Comparison of ENCODE assay signal across 11 cellular contexts in the genomic region with DNA sequence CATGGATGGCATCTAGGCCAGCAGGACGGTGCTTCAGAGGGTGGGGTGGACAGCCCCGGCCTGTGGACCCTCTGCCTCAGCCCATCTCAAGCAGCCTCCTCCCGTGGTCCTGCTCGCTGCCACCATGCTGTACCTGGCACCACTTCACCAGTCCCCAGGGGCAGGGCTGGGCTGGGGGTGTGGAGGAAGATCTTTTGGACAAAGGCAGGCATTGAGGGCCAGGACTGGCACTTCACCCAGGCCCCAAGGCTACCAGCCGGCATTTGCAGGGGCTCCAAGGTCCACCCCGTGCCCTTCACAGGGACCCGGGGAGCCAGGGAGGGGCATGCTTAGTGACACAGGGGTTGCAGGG. TPM values are rescaled to one million over a fixed set of nuclear protein-coding genes. Genes with fewer than 3 reads are reported as not detected.
DNase-seq lines count a peak whose midpoint lies in the region; ATAC-seq, FAIRE-seq and TF ChIP-seq lines count a peak whose summit lies in the region.
"Had no signal": no experiment of that assay in that cellular context is flagged by ENCODE, and none has a peak within 500 bp of the region (broad histone marks: within the 10 kb centered on the region; RNA-seq: fewer than 3 reads in every experiment).

No MANE protein-coding gene starts in this region.

- H3K9me3 Mint-ChIP-seq in activated T-helper 17 cell treated with anti-CD3 and anti-CD28 coated beads, Interleukin-2, amount 50 U/mL, for 72 hours, result no peaks in the 10 kb centered on the region
- H3K9me3 Mint-ChIP-seq in activated naive CD4-positive, alpha-beta T cell treated with anti-CD3 and anti-CD28 coated beads, Interleukin-2, amount 50 U/mL, for 72 hours, result no peaks in the 10 kb centered on the region

- TF ChIP-seq CTCF in left ventricle myocardium inferior (IDR thresholded peaks at IDR 0.05; ENCODE audit: borderline replicate concordance), result no peak
- no peak for TF ChIP-seq CTCF in keratinocyte (optimal IDR thresholded peaks at IDR 0.05 in 1 of 3, IDR thresholded peaks at IDR 0.05 in 1 of 3, conservative IDR thresholded peaks at IDR 0.05 in 1 of 3; ENCODE audit: extremely low read depth in 1 of 3, insufficient read depth in 2 of 3, low read length in 3 of 3)

- H4K20me1 ChIP-seq in keratinocyte (ENCODE audit: control insufficient read depth, extremely low read depth, insufficient read depth, low read length), result no peaks in the 10 kb centered on the region

- no peaks in the 10 kb centered on the region for H3K4me1 Mint-ChIP-seq in activated T-helper 17 cell treated with anti-CD3 and anti-CD28 coated beads, Interleukin-2, amount 50 U/mL, for 72 hours

- H3K9me3 ChIP-seq in left ventricle myocardium inferior (replicated peaks) (no peaks in the 10 kb centered on the region), keratinocyte (ENCODE audit: control insufficient read depth, low read depth, low read length) (peaks cover 2% of the 10 kb centered on the region)
- H3K9me3 ChIP-seq: SJSA1 had no signal

- no peak overlapping the region for H3K4me3 Mint-ChIP-seq in activated T-helper 17 cell treated with anti-CD3 and anti-CD28 coated beads, Interleukin-2, amount 50 U/mL, for 72 hours
- H3K4me3 Mint-ChIP-seq: neural progenitor cell had no signal

- H3K36me3 Mint-ChIP-seq in activated T-helper 17 cell treated with anti-CD3 and anti-CD28 coated beads, Interleukin-2, amount 50 U/mL, for 72 hours (ENCODE audit: low read depth), result no peaks in the 10 kb centered on the region
- no peaks in the 10 kb centered on the region for H3K36me3 Mint-ChIP-seq in activated naive CD4-positive, alpha-beta T cell treated with anti-CD3 and anti-CD28 coated beads, Interleukin-2, amount 50 U/mL, for 72 hours
- H3K36me3 Mint-ChIP-seq: neural progenitor cell had no signal

- no peaks in the 10 kb centered on the region for H3K36me3 ChIP-seq in left ventricle myocardium inferior
- H3K36me3 ChIP-seq in keratinocyte (ENCODE audit: control insufficient read depth in 2 of 2, extremely low read depth in 1 of 2, insufficient read depth in 2 of 2, low read length in 2 of 2), result peaks cover 0 to 2% of the 10 kb centered on the region in 2 experiments
- H3K36me3 ChIP-seq: neural progenitor cell, SJSA1 had no signal

- H3K4me2 ChIP-seq in keratinocyte (ENCODE audit: control insufficient read depth, extremely low read depth, insufficient read depth, low read depth, low read length), result peak overlapping the region; percentile 67
- H3K4me2 ChIP-seq: neural progenitor cell had no signal

- no peaks in the 10 kb centered on the region for H3K9me1 ChIP-seq in keratinocyte (ENCODE audit: control insufficient read depth, extremely low read depth, insufficient read depth, low read length)

- H3K27ac ChIP-seq in left ventricle myocardium inferior (replicated peaks) (peak overlapping the region; percentile 56), keratinocyte (ENCODE audit: control insufficient read depth, insufficient read depth, low read length) (no peak overlapping the region)
- H3K27ac ChIP-seq: neural progenitor cell, SJSA1 had no signal

- FAIRE-seq in keratinocyte (lab: Jason Lieb, UNC), result no peak
- FAIRE-seq: GM12878 had no signal

- intact Hi-C loops in left ventricle myocardium inferior (cut with micrococcal nuclease), result loop anchor here (5.0 kb wide), 1 partner anchor 188 kb away; no protein-coding TSS in a partner anchor
- intact Hi-C loops in left cardiac atrium (cut with DNase I), result loop anchor here (5.0 kb wide), 2 partner anchors 188 to 193 kb away; no protein-coding TSS in a partner anchor

- no peak overlapping the region for H3K27ac Mint-ChIP-seq in activated T-helper 17 cell treated with anti-CD3 and anti-CD28 coated beads, Interleukin-2, amount 50 U/mL, for 72 hours
- H3K27ac Mint-ChIP-seq in activated naive CD4-positive, alpha-beta T cell treated with anti-CD3 and anti-CD28 coated beads, Interleukin-2, amount 50 U/mL, for 72 hours, result no peak overlapping the region
- H3K27ac Mint-ChIP-seq: neural progenitor cell had no signal

- peaks cover 22% of the 10 kb centered on the region for H3K4me1 ChIP-seq in left ventricle myocardium inferior
- H3K4me1 ChIP-seq in keratinocyte (ENCODE audit: control insufficient read depth, extremely low read depth, insufficient read depth, low read length), result peaks cover 13% of the 10 kb centered on the region
- H3K4me1 ChIP-seq: neural progenitor cell had no signal

- DNase-seq in left ventricle myocardium inferior (no peak), left cardiac atrium (no peak), keratinocyte (ENCODE audit: low read depth, low spot score) (no peak), hippocampal formation (lab: John Stamatoyannopoulos, UW) (no peak)
- DNase-seq in activated naive CD4-positive, alpha-beta T cell treated with anti-CD3 and anti-CD28 coated beads, Interleukin-2, amount 50 U/mL, for 72 hours (ENCODE audit: low spot score in 2 of 2), result no peak
- DNase-seq: activated CD4-positive, alpha-beta T cell treated with anti-CD3 and anti-CD28 coated beads, Interleukin-2, amount 50 U/mL, for 48 hours; NCI-H146 had no signal

- peaks cover 2% of the 10 kb centered on the region for H3K79me2 ChIP-seq in keratinocyte (ENCODE audit: control insufficient read depth, insufficient read depth, low read length)

- dilution Hi-C loops in keratinocyte (cut with MboI; ENCODE audit: extremely low pct_ligation_motif_present, low sequenced_read_pairs), result no loop called here

- no peak overlapping the region for H3K9ac ChIP-seq in keratinocyte (ENCODE audit: control insufficient read depth, extremely low read depth, insufficient read depth, low read length)
- H3K9ac ChIP-seq: neural progenitor cell had no signal

- ATAC-seq in left cardiac atrium, result no peak
- no peak for ATAC-seq in activated T-helper 17 cell treated with anti-CD3 and anti-CD28 coated beads, Interleukin-2, amount 50 U/mL, for 72 hours (replicated peaks)
- no peak for ATAC-seq in activated naive CD4-positive, alpha-beta T cell treated with anti-CD3 and anti-CD28 coated beads, Interleukin-2, amount 50 U/mL, for 72 hours

- no peak overlapping the region for H2AFZ ChIP-seq in keratinocyte (ENCODE audit: control insufficient read depth, low read length)
- H2AFZ ChIP-seq: neural progenitor cell had no signal

- H3K4me3 ChIP-seq in left ventricle myocardium inferior (peak overlapping the region; percentile 41), keratinocyte (ENCODE audit: control insufficient read depth in 2 of 3, extremely low read depth in 1 of 3, insufficient read depth in 2 of 3, low read depth in 1 of 3, low read length in 3 of 3) (peak overlapping the region in 2 of 3 experiments; percentile 46 to 57)
- H3K4me3 ChIP-seq: GM12878, neural progenitor cell had no signal

- H3K27me3 ChIP-seq in left ventricle myocardium inferior (ENCODE audit: low read depth) (no peaks in the 10 kb centered on the region), keratinocyte (ENCODE audit: control insufficient read depth, extremely low read depth, insufficient read depth, low read length) (no peaks in the 10 kb centered on the region)
- H3K27me3 ChIP-seq: neural progenitor cell, SJSA1 had no signal

- H3K27me3 Mint-ChIP-seq in activated T-helper 17 cell treated with anti-CD3 and anti-CD28 coated beads, Interleukin-2, amount 50 U/mL, for 72 hours, result no peaks in the 10 kb centered on the region

RNA-seq across cellular contexts. Expression of a gene that starts 0.7 kb away (rescaled TPM):
- total RNA-seq in left ventricle myocardium inferior (2.9 TPM), left cardiac atrium (1 to 10 TPM; 5.9 to 7.1 TPM)
- polyA plus RNA-seq in keratinocyte, result 7.2 to 14.4 TPM (median 8.6 TPM) in 3 replicates
- polyA plus RNA-seq in keratinocyte (2011; ENCODE audit: low read depth), result 8.8 TPM
- 1.8 and 3.8 TPM in 2 replicates for polyA plus RNA-seq in keratinocyte (2011; cell fraction: cytosol; rRNA removed)
- polyA plus RNA-seq in keratinocyte (2011; cell fraction: nucleus; rRNA removed), result 41.3 and 62.6 TPM in 2 replicates
- polyA plus RNA-seq in keratinocyte (2012; ENCODE audit: low replicate concordance), result 8.4 and 10.0 TPM in 2 replicates
- 15.3 to 21.0 TPM (median 19.4 TPM) in 3 replicates for polyA minus RNA-seq in keratinocyte
- 9.6 TPM for polyA minus RNA-seq in keratinocyte (2011; cell fraction: cytosol; rRNA and poly(A)+ RNA removed)
- 20.2 TPM in 2 replicates for polyA minus RNA-seq in keratinocyte (2011; cell fraction: nucleus; rRNA and poly(A)+ RNA removed)
- 1 to 10 TPM in 1 of 2 donors, under 1 TPM in 1; 0.45 to 7.9 TPM for total RNA-seq in activated T-helper 17 cell treated with anti-CD3 and anti-CD28 coated beads, Interleukin-2, amount 50 U/mL, for 72 hours
- total RNA-seq in activated naive CD4-positive, alpha-beta T cell treated with anti-CD3 and anti-CD28 coated beads, Interleukin-2, amount 50 U/mL, for 72 hours, result 1 to 10 TPM; 1.5 to 3.2 TPM

RNA-seq across cellular contexts. Expression of a gene that starts 16.1 kb away (rescaled TPM):
- total RNA-seq in left ventricle myocardium inferior, result 52.8 TPM
- total RNA-seq in left cardiac atrium, result 10 to 100 TPM; 24.1 to 25.8 TPM
- 0.08 to 0.21 TPM (median 0.10 TPM) in 3 replicates for polyA plus RNA-seq in keratinocyte
- polyA plus RNA-seq in keratinocyte (2011; ENCODE audit: low read depth), result not detected
- polyA plus RNA-seq in keratinocyte (2011; cell fraction: cytosol; rRNA removed), result 0.05 TPM in 2 replicates
- polyA plus RNA-seq in keratinocyte (2011; cell fraction: nucleus; rRNA removed), result 0.44 and 0.57 TPM in 2 replicates
- 0.08 and 0.51 TPM in 2 replicates for polyA plus RNA-seq in keratinocyte (2012; ENCODE audit: low replicate concordance)
- not detected in 3 replicates for polyA minus RNA-seq in keratinocyte
- polyA minus RNA-seq in keratinocyte (2011; cell fraction: cytosol; rRNA and poly(A)+ RNA removed), result not detected
- polyA minus RNA-seq in keratinocyte (2011; cell fraction: nucleus; rRNA and poly(A)+ RNA removed), result 0.23 TPM in 1 of 2 replicates, not detected in the other
- total RNA-seq in activated T-helper 17 cell treated with anti-CD3 and anti-CD28 coated beads, Interleukin-2, amount 50 U/mL, for 72 hours, result not detected
- not detected for total RNA-seq in activated naive CD4-positive, alpha-beta T cell treated with anti-CD3 and anti-CD28 coated beads, Interleukin-2, amount 50 U/mL, for 72 hours
- total RNA-seq: GM12878, SJSA1 had no signal

RNA-seq across cellular contexts. Expression of a gene that starts 29.4 kb away (rescaled TPM):
- 72.5 TPM for total RNA-seq in left ventricle myocardium inferior
- 10 to 100 TPM; 56.4 to 68.4 TPM for total RNA-seq in left cardiac atrium
- polyA plus RNA-seq in keratinocyte, result 44.7 to 73.5 TPM (median 45.8 TPM) in 3 replicates
- 21.8 TPM for polyA plus RNA-seq in keratinocyte (2011; ENCODE audit: low read depth)
- polyA plus RNA-seq in keratinocyte (2011; cell fraction: cytosol; rRNA removed), result 35.4 and 55.3 TPM in 2 replicates
- 46.4 and 59.8 TPM in 2 replicates for polyA plus RNA-seq in keratinocyte (2011; cell fraction: nucleus; rRNA removed)
- polyA plus RNA-seq in keratinocyte (2012; ENCODE audit: low replicate concordance), result 36.8 and 58.9 TPM in 2 replicates
- polyA minus RNA-seq in keratinocyte, result 66.7 to 139 TPM (median 87.4 TPM) in 3 replicates
- polyA minus RNA-seq in keratinocyte (2011; cell fraction: cytosol; rRNA and poly(A)+ RNA removed), result 52.2 TPM
- 17.5 and 29.0 TPM in 2 replicates for polyA minus RNA-seq in keratinocyte (2011; cell fraction: nucleus; rRNA and poly(A)+ RNA removed)
- total RNA-seq in activated T-helper 17 cell treated with anti-CD3 and anti-CD28 coated beads, Interleukin-2, amount 50 U/mL, for 72 hours, result 10 to 100 TPM; 62.0 to 82.2 TPM
- 10 to 100 TPM; 60.8 to 81.7 TPM for total RNA-seq in activated naive CD4-positive, alpha-beta T cell treated with anti-CD3 and anti-CD28 coated beads, Interleukin-2, amount 50 U/mL, for 72 hours

RNA-seq across cellular contexts. Expression of a gene that starts 29.7 kb away (rescaled TPM):
- total RNA-seq in left ventricle myocardium inferior (123 TPM), left cardiac atrium (100 to 1,000 TPM; 180 to 183 TPM)
- polyA plus RNA-seq in keratinocyte, result 187 to 320 TPM (median 209 TPM) in 3 replicates
- 23.4 TPM for polyA plus RNA-seq in keratinocyte (2011; ENCODE audit: low read depth)
- polyA plus RNA-seq in keratinocyte (2011; cell fraction: cytosol; rRNA removed), result 156 and 243 TPM in 2 replicates
- 143 and 152 TPM in 2 replicates for polyA plus RNA-seq in keratinocyte (2011; cell fraction: nucleus; rRNA removed)
- polyA plus RNA-seq in keratinocyte (2012; ENCODE audit: low replicate concordance), result 248 and 255 TPM in 2 replicates
- polyA minus RNA-seq in keratinocyte, result 130 to 283 TPM (median 137 TPM) in 3 replicates
- polyA minus RNA-seq in keratinocyte (2011; cell fraction: cytosol; rRNA and poly(A)+ RNA removed), result 468 TPM
- polyA minus RNA-seq in keratinocyte (2011; cell fraction: nucleus; rRNA and poly(A)+ RNA removed), result 42.7 and 49.4 TPM in 2 replicates
- 100 to 1,000 TPM; 150 to 152 TPM for total RNA-seq in activated T-helper 17 cell treated with anti-CD3 and anti-CD28 coated beads, Interleukin-2, amount 50 U/mL, for 72 hours
- total RNA-seq in activated naive CD4-positive, alpha-beta T cell treated with anti-CD3 and anti-CD28 coated beads, Interleukin-2, amount 50 U/mL, for 72 hours, result 100 to 1,000 TPM; 142 to 156 TPM

RNA-seq across cellular contexts. Expression of a gene that starts 40.1 kb away (rescaled TPM):
- total RNA-seq in left ventricle myocardium inferior (16.0 TPM), left cardiac atrium (10 to 100 TPM; 11.5 to 15.0 TPM)
- polyA plus RNA-seq in keratinocyte, result 0.81 to 2.0 TPM (median 0.86 TPM) in 3 replicates
- 0.32 TPM for polyA plus RNA-seq in keratinocyte (2011; ENCODE audit: low read depth)
- 0.78 and 1.8 TPM in 2 replicates for polyA plus RNA-seq in keratinocyte (2011; cell fraction: cytosol; rRNA removed)
- 3.2 TPM in 2 replicates for polyA plus RNA-seq in keratinocyte (2011; cell fraction: nucleus; rRNA removed)
- 1.3 and 3.9 TPM in 2 replicates for polyA plus RNA-seq in keratinocyte (2012; ENCODE audit: low replicate concordance)
- 2.1 to 6.0 TPM (median 2.9 TPM) in 3 replicates for polyA minus RNA-seq in keratinocyte
- polyA minus RNA-seq in keratinocyte (2011; cell fraction: cytosol; rRNA and poly(A)+ RNA removed), result 3.5 TPM
- polyA minus RNA-seq in keratinocyte (2011; cell fraction: nucleus; rRNA and poly(A)+ RNA removed), result 4.3 and 7.4 TPM in 2 replicates
- 1 to 10 TPM; 6.7 to 9.4 TPM for total RNA-seq in activated T-helper 17 cell treated with anti-CD3 and anti-CD28 coated beads, Interleukin-2, amount 50 U/mL, for 72 hours
- 1 to 10 TPM; 5.6 to 6.7 TPM for total RNA-seq in activated naive CD4-positive, alpha-beta T cell treated with anti-CD3 and anti-CD28 coated beads, Interleukin-2, amount 50 U/mL, for 72 hours

Comparison
In these comparisons a context has a peak if more than half of its experiments do, and no peak if none do; other contexts are left out.
1. RNA of a gene that starts 16.1 kb away (total RNA-seq): 52.8 TPM in left ventricle myocardium inferior (single experiment) and 24.1 to 25.8 TPM in left cardiac atrium; not detected in activated T-helper 17 cell treated with anti-CD3 and anti-CD28 coated beads, Interleukin-2, amount 50 U/mL, for 72 hours and not detected in activated naive CD4-positive, alpha-beta T cell treated with anti-CD3 and anti-CD28 coated beads, Interleukin-2, amount 50 U/mL, for 72 hours; every median in the first group is over 10 times any median in the second.